Comparison of ENCODE assay signal across 1 cellular context in the genomic region with DNA sequence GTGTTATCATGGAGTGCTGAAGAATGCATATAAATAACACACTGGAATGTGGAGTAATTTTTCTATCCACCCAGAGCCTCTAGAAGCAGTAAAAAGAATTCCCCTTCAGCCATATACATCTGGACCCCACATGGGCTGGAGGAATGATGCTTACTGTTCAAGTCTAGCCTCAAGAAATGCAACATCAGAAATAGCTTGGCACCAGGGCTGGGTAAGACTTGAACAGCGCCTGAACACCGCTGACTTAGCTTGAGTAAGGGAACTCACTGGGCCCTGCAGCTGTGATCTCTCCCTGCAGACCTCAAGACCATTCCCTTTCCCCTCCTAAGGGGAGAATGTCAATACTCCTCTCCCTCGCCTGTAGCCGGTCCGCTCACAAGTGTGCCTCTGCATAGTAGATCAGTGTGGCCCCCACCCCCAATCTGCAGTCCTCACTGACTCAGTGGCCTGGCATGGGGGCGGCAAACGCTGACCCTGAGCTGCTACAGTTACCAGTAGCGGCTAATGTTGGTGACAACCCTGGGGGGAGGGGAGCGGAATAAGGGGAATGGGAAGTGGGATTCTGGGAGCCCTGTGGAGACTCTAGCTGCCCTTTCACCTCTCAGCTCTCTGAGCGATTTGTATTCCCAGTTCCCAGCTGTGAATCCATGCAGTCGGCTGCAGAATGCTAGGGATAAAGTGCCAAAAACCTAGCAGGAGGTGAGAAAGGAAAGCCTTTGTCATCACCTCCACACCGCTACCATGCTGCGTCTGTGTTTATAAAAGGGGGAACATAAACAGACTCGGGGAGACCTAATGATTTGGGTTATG.
A peak's percentile ranks its signal among the peaks of the same experiment; 100 is the strongest.
TF ChIP-seq lines count a peak whose summit lies in the region.

No MANE protein-coding gene starts in this region.

TF ChIP-seq in WTC11, 78 proteins besides CTCF, POLR2A, EP300 and RAD21 (continued from another document):
- TF ChIP-seq ZBTB21 (CRISPR knock-in tag; IDR thresholded peaks at IDR 0.05; ENCODE audit: borderline replicate concordance), result no peak
- TF ChIP-seq RELA (CRISPR knock-in tag; IDR thresholded peaks at IDR 0.05; ENCODE audit: borderline replicate concordance), result no peak
- no peak for TF ChIP-seq TCF7 (CRISPR knock-in tag; IDR thresholded peaks at IDR 0.05; ENCODE audit: low read depth)
- peak; percentile 81; the same call in 1 of the 2 replicates for TF ChIP-seq CREM (CRISPR knock-in tag; IDR thresholded peaks at IDR 0.05)
- no peak for TF ChIP-seq HMGA2 (CRISPR knock-in tag; IDR thresholded peaks at IDR 0.05)
- TF ChIP-seq ZNF396 (CRISPR knock-in tag; IDR thresholded peaks at IDR 0.05; ENCODE audit: borderline replicate concordance), result no peak
- no peak; the same call in 1 of the 2 replicates for TF ChIP-seq STAT6 (CRISPR knock-in tag; conservative IDR thresholded peaks at IDR 0.05; ENCODE audit: low read depth)
- TF ChIP-seq CREB1 (CRISPR knock-in tag; IDR thresholded peaks at IDR 0.05), result peak; percentile 30; the same call in 1 of the 2 replicates
- no peak for TF ChIP-seq IRF1 (CRISPR knock-in tag; IDR thresholded peaks at IDR 0.05)
TF ChIP-seq in WTC11: peak in this region for 17.
